ENCODE assay signal across 9 cellular contexts in genomic region chr19:49442354-49442753, GRCh38. TPM values are rescaled to one million over a fixed set of nuclear protein-coding genes. Genes with fewer than 3 reads are reported as not detected.
DNase-seq lines count a peak whose midpoint lies in the region; ATAC-seq and TF ChIP-seq lines count a peak whose summit lies in the region.
"Had no signal": no experiment of that assay in that cellular context is flagged by ENCODE, and none has a peak within 500 bp of the region (broad histone marks: within the 10 kb centered on the region; RNA-seq: fewer than 3 reads in every experiment).

No MANE protein-coding gene starts in this region.

- CTCF ChIA-PET in CD4-positive, alpha-beta memory T cell (lab: Charles Lee; ENCODE audit: partially characterized antibody) = interaction anchor here (1.0 to 15.5 kb wide), 6 partner anchors 29 to 53 kb away, joined by 3 to 227 read pairs (median 9); partner anchors contain the start of gene FLT3LG
- CTCF ChIA-PET in mammary epithelial cell (lab: Charles Lee; ENCODE audit: low non-redundant PET) = no interaction called here

- peaks cover 5 to 20% of the 10 kb centered on the region in 2 donors for H3K36me3 Mint-ChIP-seq in CD4-positive, alpha-beta memory T cell

- H3K36me3 ChIP-seq in CD4-positive, alpha-beta memory T cell (ENCODE audit: insufficient read depth, low read length) = peaks cover 9% of the 10 kb centered on the region
- H3K36me3 ChIP-seq in Loucy (ENCODE audit: insufficient read depth, low read length) = no peaks in the 10 kb centered on the region
- no peaks in the 10 kb centered on the region for H3K36me3 ChIP-seq in mammary epithelial cell (ENCODE audit: insufficient read depth, low read length)
- H3K36me3 ChIP-seq in neural cell (ENCODE audit: insufficient read depth, low read length) = no peaks in the 10 kb centered on the region

- BruUV-seq in mammary epithelial cell (replicated peaks; lab: Mats Ljungman, UMichigan) = no TSS peak

- peaks cover 20 to 51% (median 29%) of the 10 kb centered on the region in 4 donors for H3K4me1 Mint-ChIP-seq in CD4-positive, alpha-beta memory T cell

- WGBS in mammary epithelial cell (ENCODE audit: low coverage, missing lambda C conversion rate) = 6% methylated on average over 3 of the region's 11 CpGs

- H3K27me3 ChIP-seq in CD4-positive, alpha-beta memory T cell (ENCODE audit: insufficient read depth, low read length) = peaks cover 48% of the 10 kb centered on the region
- H3K27me3 ChIP-seq in Loucy (ENCODE audit: insufficient read depth, low read length, poor library complexity, severe bottlenecking) = no peaks in the 10 kb centered on the region
- peaks cover 11% of the 10 kb centered on the region for H3K27me3 ChIP-seq in mammary epithelial cell (ENCODE audit: insufficient read depth, low read length)
- peaks cover 59% of the 10 kb centered on the region for H3K27me3 ChIP-seq in neural cell (ENCODE audit: insufficient read depth, low read depth, low read length)

- dilution Hi-C loops in mammary epithelial cell (cut with HindIII; ENCODE audit: low sequenced_read_pairs) = no loop called here

- H3K79me2 ChIP-seq in Loucy (ENCODE audit: insufficient read depth, low read length) (no peaks in the 10 kb centered on the region; the same call in 1 of the 2 replicates), mammary epithelial cell (ENCODE audit: insufficient read depth, low read length) (no peaks in the 10 kb centered on the region), neural cell (replicated peaks; ENCODE audit: insufficient read depth, low read length) (no peaks in the 10 kb centered on the region)

- peaks cover 31% of the 10 kb centered on the region for H3K4me1 ChIP-seq in CD4-positive, alpha-beta memory T cell (ENCODE audit: insufficient read depth, low read length)
- peaks cover 11% of the 10 kb centered on the region for H3K4me1 ChIP-seq in Loucy (ENCODE audit: insufficient read depth, low read length, poor library complexity, severe bottlenecking)
- H3K4me1 ChIP-seq in mammary epithelial cell (ENCODE audit: insufficient read depth, low read length) = no peaks in the 10 kb centered on the region

- intact Hi-C loops in CD4-positive, alpha-beta memory T cell (cut with micrococcal nuclease) = loop anchor here (2.0 kb wide), 1 partner anchor 234 kb away; the partner anchor contains the start of gene PRMT1
- intact Hi-C loops in mammary epithelial cell (cut with micrococcal nuclease) = no loop called here

- in situ Hi-C loops in mammary epithelial cell (cut with MboI; ENCODE audit: low sequenced_read_pairs in 2 of 2) = loop anchor here (5.0 to 25.0 kb wide), 3 partner anchors 48 to 180 kb away; no protein-coding TSS in a partner anchor

- peak overlapping the region in 1 of 2 donors; percentile 72 for H3K4me3 ChIP-seq in CD4-positive, alpha-beta memory T cell (ENCODE audit: low read length in 2 of 2)
- H3K4me3 ChIP-seq in Loucy (ENCODE audit: low read length, poor library complexity, severe bottlenecking) (peak overlapping the region; percentile 90), mammary epithelial cell (replicated peaks in 1 of 3; ENCODE audit: insufficient read depth in 1 of 3, low read depth in 2 of 3, low read length in 3 of 3) (peak overlapping the region in 1 of 3 experiments; percentile 2), neural cell (ENCODE audit: low read length) (peak overlapping the region; percentile 77)

- no peak for DNase-seq in CD4-positive, alpha-beta memory T cell
- DNase-seq in mammary epithelial cell (no peak), HuH-7 (ENCODE audit: low spot score) (no peak)

- H3K9me2 ChIP-seq in Loucy (replicated peaks; ENCODE audit: low read depth, low read length) (no peaks in the 10 kb centered on the region), neural cell (ENCODE audit: insufficient read depth, low read length) (no peaks in the 10 kb centered on the region)

- H3K9ac ChIP-seq in Loucy (ENCODE audit: low read depth, low read length, poor library complexity, severe bottlenecking) = peak overlapping the region; percentile 90
- H3K9ac ChIP-seq in mammary epithelial cell (ENCODE audit: insufficient read depth, low read length) = no peak overlapping the region
- H3K9ac ChIP-seq in neural cell (ENCODE audit: low read length) = no peak overlapping the region

- no peak overlapping the region for H3K27ac ChIP-seq in CD4-positive, alpha-beta memory T cell (ENCODE audit: low read depth, low read length)
- H3K27ac ChIP-seq in mammary epithelial cell (ENCODE audit: insufficient read depth, low read depth, low read length) (no peak overlapping the region), neural cell (ENCODE audit: low read length) (no peak overlapping the region)

- H3F3A ChIP-seq in Loucy (ENCODE audit: low read depth) = peaks cover 8% of the 10 kb centered on the region; the same call in 1 of the 2 replicates
- no peaks in the 10 kb centered on the region for H3F3A ChIP-seq in neural cell (ENCODE audit: insufficient read depth, low read length, poor library complexity, severe bottlenecking)

- peaks cover 6% of the 10 kb centered on the region for H4K20me1 ChIP-seq in Loucy (ENCODE audit: insufficient read depth, low read length, poor library complexity, severe bottlenecking)
- H4K20me1 ChIP-seq in mammary epithelial cell (ENCODE audit: insufficient read depth, low read length) = no peaks in the 10 kb centered on the region
- no peaks in the 10 kb centered on the region for H4K20me1 ChIP-seq in neural cell (ENCODE audit: insufficient read depth)

- ATAC-seq in GM21576 (IDR thresholded peaks at IDR 0.05; ENCODE audit: unreplicated experiment) (no peak), GM19452 (IDR thresholded peaks at IDR 0.05; ENCODE audit: unreplicated experiment) (no peak), HG02610 (IDR thresholded peaks at IDR 0.05; ENCODE audit: unreplicated experiment) (no peak)

- H2AFZ ChIP-seq in Loucy (ENCODE audit: low read length) (peak overlapping the region; percentile 98; the same call in 1 of the 2 replicates), mammary epithelial cell (ENCODE audit: low read depth, low read length) (peak overlapping the region; percentile 83), neural cell (ENCODE audit: low read depth, low read length) (no peak overlapping the region)

- H3K4me2 ChIP-seq in Loucy (ENCODE audit: low read depth, low read length, poor library complexity, severe bottlenecking) = peak overlapping the region; percentile 94
- H3K4me2 ChIP-seq in mammary epithelial cell (ENCODE audit: insufficient read depth, low read depth, low read length) = peak overlapping the region; percentile 98
- H3K4me2 ChIP-seq in neural cell (ENCODE audit: low read length) = no peak overlapping the region

- TF ChIP-seq EP300 in neural cell (conservative IDR thresholded peaks at IDR 0.05; ENCODE audit: poor library complexity, severe bottlenecking) = no peak

- POLR2A ChIA-PET in CD4-positive, alpha-beta memory T cell (lab: Charles Lee; ENCODE audit: partially characterized antibody) = interaction anchor here (0.9 to 2.9 kb wide), 10 partner anchors 10 to 54 kb away, joined by 3 to 15 read pairs (median 4); partner anchors contain the start of genes PIH1D1, RPL13A and RPS11

- peak overlapping the region in 5 of 7 donors; percentile 9 to 85 (median 47) for H3K27ac Mint-ChIP-seq in CD4-positive, alpha-beta memory T cell

- TF ChIP-seq CTCF in Loucy (conservative IDR thresholded peaks at IDR 0.05; ENCODE audit: low read length) (no peak), mammary epithelial cell (conservative IDR thresholded peaks at IDR 0.05 in 1 of 2, IDR thresholded peaks at IDR 0.05 in 1 of 2; ENCODE audit: extremely low read depth in 1 of 2, insufficient read depth in 1 of 2, low read depth in 1 of 2, low read length in 2 of 2) (no peak), neural cell (IDR thresholded peaks at IDR 0.05; ENCODE audit: poor library complexity, severe bottlenecking) (no peak)

- H3K9me3 Mint-ChIP-seq in CD4-positive, alpha-beta memory T cell = peaks cover 0 to 4% (median 0%) of the 10 kb centered on the region in 8 donors

- H3K4me3 Mint-ChIP-seq in CD4-positive, alpha-beta memory T cell = peak overlapping the region; percentile 77 to 85 (median 82)

- no peak for TF ChIP-seq RAD21 in neural cell (conservative IDR thresholded peaks at IDR 0.05)

- H3K27me3 Mint-ChIP-seq in CD4-positive, alpha-beta memory T cell = peaks cover 42 to 53% of the 10 kb centered on the region in 2 donors

- no peaks in the 10 kb centered on the region for H3K9me3 ChIP-seq in CD4-positive, alpha-beta memory T cell (ENCODE audit: control insufficient read depth in 1 of 2, low read length in 2 of 2)
- H3K9me3 ChIP-seq in Loucy (ENCODE audit: insufficient read depth, low read depth, low read length) = no peaks in the 10 kb centered on the region
- no peaks in the 10 kb centered on the region for H3K9me3 ChIP-seq in mammary epithelial cell (replicated peaks; ENCODE audit: insufficient read depth, low read length)
- no peaks in the 10 kb centered on the region for H3K9me3 ChIP-seq in neural cell (ENCODE audit: low read length)

TF ChIP-seq in neural cell, 6 proteins besides CTCF, POLR2A, EP300 and RAD21 (continues in another document):
- no peak for TF ChIP-seq MXI1 (conservative IDR thresholded peaks at IDR 0.05; ENCODE audit: poor library complexity, severe bottlenecking)

RNA-seq across cellular contexts. Expression of gene SLC17A7, which starts 1.0 kb away (rescaled TPM):
- under 1 TPM; 0.15 to 0.25 TPM for total RNA-seq in CD4-positive, alpha-beta memory T cell
- polyA plus RNA-seq in CD4-positive, alpha-beta memory T cell = not detected
- under 1 TPM; under 0.01 to 0.16 TPM for total RNA-seq in mammary epithelial cell
- polyA plus RNA-seq in mammary epithelial cell (0.07 TPM), neural cell (0.07 TPM in 1 of 2 replicates, not detected in the other)
- polyA minus RNA-seq in mammary epithelial cell (not detected), neural cell (not detected in 2 replicates)

RNA-seq across cellular contexts. Expression of gene PIH1D1, which starts 9.3 kb away (rescaled TPM):
- total RNA-seq in CD4-positive, alpha-beta memory T cell = 100 to 1,000 TPM; 178 to 186 TPM
- polyA plus RNA-seq in CD4-positive, alpha-beta memory T cell = 100 to 1,000 TPM in 1 of 2 donors, 10 to 100 TPM in 1; 87.2 to 124 TPM
- 10 to 100 TPM; 61.2 to 62.4 TPM for total RNA-seq in mammary epithelial cell
- polyA plus RNA-seq in mammary epithelial cell = 73.4 TPM
- polyA minus RNA-seq in mammary epithelial cell = 140 TPM
- polyA plus RNA-seq in neural cell = 132 and 145 TPM in 2 replicates
- polyA minus RNA-seq in neural cell = 46.8 and 56.0 TPM in 2 replicates

RNA-seq across cellular contexts. Expression of gene ALDH16A1, which starts 10.7 kb away (rescaled TPM):
- 10 to 100 TPM; 31.6 to 32.6 TPM for total RNA-seq in CD4-positive, alpha-beta memory T cell
- polyA plus RNA-seq in CD4-positive, alpha-beta memory T cell = 10 to 100 TPM; 28.4 to 40.1 TPM
- 10 to 100 TPM; 18.2 to 23.9 TPM for total RNA-seq in mammary epithelial cell
- 16.7 TPM for polyA plus RNA-seq in mammary epithelial cell
- polyA minus RNA-seq in mammary epithelial cell = 4.3 TPM
- 13.5 and 16.7 TPM in 2 replicates for polyA plus RNA-seq in neural cell
- 8.1 and 14.9 TPM in 2 replicates for polyA minus RNA-seq in neural cell

RNA-seq across cellular contexts. Expression of gene GFY, which starts 17.2 kb away (rescaled TPM):
- total RNA-seq in CD4-positive, alpha-beta memory T cell = not detected
- not detected for polyA plus RNA-seq in CD4-positive, alpha-beta memory T cell
- total RNA-seq in mammary epithelial cell = not detected
- polyA plus RNA-seq in mammary epithelial cell (not detected), neural cell (not detected in 2 replicates)
- polyA minus RNA-seq in mammary epithelial cell (not detected), neural cell (not detected in 2 replicates)
- total RNA-seq: fibroblast of lung had no signal
- polyA plus RNA-seq: fibroblast of lung had no signal

RNA-seq across cellular contexts. Expression of gene PTH2, which starts 19.1 kb away (rescaled TPM):
- not detected for total RNA-seq in CD4-positive, alpha-beta memory T cell
- not detected for polyA plus RNA-seq in CD4-positive, alpha-beta memory T cell
- not detected for total RNA-seq in mammary epithelial cell
- polyA plus RNA-seq in mammary epithelial cell (not detected), neural cell (not detected in 2 replicates)
- polyA minus RNA-seq in mammary epithelial cell (not detected), neural cell (not detected in 2 replicates)
- total RNA-seq: fibroblast of lung had no signal
- polyA plus RNA-seq: fibroblast of lung had no signal
